In genomic region chr10:28540145-28540544, GRCh38 we compare ENCODE assay signal across 1 cellular context.
A peak's percentile ranks its signal among the peaks of the same experiment; 100 is the strongest.
TF ChIP-seq lines count a peak whose summit lies in the region.

No MANE protein-coding gene starts in this region.

TF ChIP-seq in HepG2, 621 proteins besides CTCF, POLR2A, EP300 and RAD21 (continued from another document):
- TF ChIP-seq E2F5 (CRISPR knock-in tag; conservative IDR thresholded peaks at IDR 0.05) (no peak), AGO2 (optimal IDR thresholded peaks at IDR 0.05; ENCODE audit: low read depth, low read length) (peak; percentile 24), GABPB1 (CRISPR knock-in tag; IDR thresholded peaks at IDR 0.05) (no peak), ZNF740 (CRISPR knock-in tag; IDR thresholded peaks at IDR 0.05) (no peak), LBX2 (CRISPR knock-in tag; IDR thresholded peaks at IDR 0.05; ENCODE audit: borderline replicate concordance) (no peak), PHF5A (CRISPR knock-in tag; IDR thresholded peaks at IDR 0.05; ENCODE audit: low read depth, unreplicated experiment) (no peak), MTF2 (CRISPR knock-in tag; IDR thresholded peaks at IDR 0.05; ENCODE audit: borderline replicate concordance) (no peak), ZSCAN30 (CRISPR knock-in tag; IDR thresholded peaks at IDR 0.05) (no peak), ZMYM3 (CRISPR knock-in tag; IDR thresholded peaks at IDR 0.05) (no peak), CREB3 (CRISPR knock-in tag; IDR thresholded peaks at IDR 0.05) (no peak), ZBTB7B (CRISPR knock-in tag; IDR thresholded peaks at IDR 0.05) (no peak), RBFOX2 (IDR thresholded peaks at IDR 0.05; ENCODE audit: low read depth, low read length) (peak; percentile 58), ZNF136 (CRISPR knock-in tag; IDR thresholded peaks at IDR 0.05; ENCODE audit: low read depth) (no peak), SIN3B (IDR thresholded peaks at IDR 0.05; ENCODE audit: low read length) (no peak)
TF ChIP-seq in HepG2: peak in this region for 2.
